In the genomic region with DNA sequence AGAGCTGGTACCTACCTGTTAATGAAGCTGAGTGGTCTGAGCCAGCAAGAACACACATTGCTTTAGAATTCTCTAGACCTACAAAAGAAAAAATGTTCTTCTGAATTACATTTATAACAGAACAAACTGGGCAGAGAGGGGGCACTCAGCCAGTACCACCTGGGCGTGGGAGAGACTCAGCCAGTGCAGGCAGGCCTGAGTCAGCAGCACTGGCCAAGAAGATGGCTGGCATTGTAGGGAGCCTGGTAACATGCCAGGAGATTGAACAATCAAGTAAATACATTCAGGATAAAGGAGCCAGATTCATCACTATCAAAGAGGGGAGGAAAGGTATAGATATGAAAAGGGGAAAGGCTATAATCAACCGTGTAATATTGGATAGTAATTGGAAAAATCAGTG, we compare ENCODE assay signal across 23 cellular contexts. TPM values are rescaled to one million over a fixed set of nuclear protein-coding genes. Genes with fewer than 3 reads are reported as not detected.
A peak's percentile ranks its signal among the peaks of the same experiment; 100 is the strongest.
DNase-seq lines count a peak whose midpoint lies in the region; ATAC-seq and TF ChIP-seq lines count a peak whose summit lies in the region.
"Had no signal": no experiment of that assay in that cellular context is flagged by ENCODE, and none has a peak within 500 bp of the region (broad histone marks: within the 10 kb centered on the region; RNA-seq: fewer than 3 reads in every experiment).

No MANE protein-coding gene starts in this region.

- H3K27me3 Mint-ChIP-seq in MCF 10A (ENCODE audit: insufficient read depth, unreplicated experiment) = no peaks in the 10 kb centered on the region
- H3K27me3 Mint-ChIP-seq: activated CD4-positive, alpha-beta memory T cell treated with anti-CD3 and anti-CD28 coated beads for 36 hours had no signal

- intact Hi-C loops in MCF 10A (cut with micrococcal nuclease) = loop anchor here (1.0 kb wide), 1 partner anchor 113 kb away; the partner anchor contains the start of gene SAAL1

- H3K27ac Mint-ChIP-seq in MCF 10A (ENCODE audit: low read depth, unreplicated experiment) = no peak overlapping the region
- H3K27ac Mint-ChIP-seq: activated CD4-positive, alpha-beta memory T cell treated with anti-CD3 and anti-CD28 coated beads for 36 hours; neural progenitor cell; WTC11 had no signal

- DNase-seq in G401 (ENCODE audit: low spot score) (peak; percentile 89), NCI-H2196 (lab: John Stamatoyannopoulos, UW; ENCODE audit: unreplicated experiment) (peak; percentile 28), MCF 10A (ENCODE audit: unreplicated experiment) (peak; percentile 82), midbrain (lab: John Stamatoyannopoulos, UW) (peak; percentile 13), GM10248 (ENCODE audit: extremely low spot score) (no peak), mesenteric fat pad (ENCODE audit: low spot score) (no peak), NCI-H524 treated with DMSO at 0.1 percent for 48 hours (lab: John Stamatoyannopoulos, UW) (no peak)
- DNase-seq: activated CD4-positive, alpha-beta memory T cell treated with anti-CD3 and anti-CD28 coated beads for 36 hours; activated naive CD4-positive, alpha-beta T cell treated with anti-CD3 and anti-CD28 coated beads, Interleukin-2, amount 50 U/mL, for 16 hours; activated T-cell treated with anti-CD3 and anti-CD28 coated beads, Interleukin-2, amount 50 U/mL, for 48 hours; DMS 273 treated with DMSO at 0.1 percent for 48 hours; GF-D8; KG1; mucosa of descending colon; NCI-H774; PC-9; retina; T-helper 2 cell had no signal

- H3K4me3 Mint-ChIP-seq in MCF 10A (ENCODE audit: unreplicated experiment) = no peak overlapping the region
- H3K4me3 Mint-ChIP-seq: activated CD4-positive, alpha-beta memory T cell treated with anti-CD3 and anti-CD28 coated beads for 36 hours; neural progenitor cell; WTC11 had no signal

- peaks cover 37% of the 10 kb centered on the region for H3K36me3 Mint-ChIP-seq in MCF 10A (ENCODE audit: insufficient read depth, unreplicated experiment)

- in situ Hi-C loops in G401 (cut with HindIII; ENCODE audit: low sequenced_read_pairs) = loop anchor here (25.0 kb wide), 1 partner anchor 256 kb away; the partner anchor contains the start of gene KCNC1

- POLR2A ChIA-PET in MCF 10A (lab: Yijun Ruan, JAX) (no interaction called here), GM10248 (lab: Yijun Ruan, JAX) (no interaction called here)

- no peaks in the 10 kb centered on the region for H3K9me3 Mint-ChIP-seq in MCF 10A (ENCODE audit: unreplicated experiment)
- H3K9me3 Mint-ChIP-seq: activated CD4-positive, alpha-beta memory T cell treated with anti-CD3 and anti-CD28 coated beads for 36 hours; neural progenitor cell; WTC11 had no signal

- no TSS peak for BruUV-seq in MCF 10A (replicated peaks; lab: Mats Ljungman, UMichigan)

- no peak for ATAC-seq in GM21717 (IDR thresholded peaks at IDR 0.05; ENCODE audit: unreplicated experiment)
- ATAC-seq: GM12878, mucosa of descending colon, WTC11 had no signal

- CTCF ChIA-PET in MCF 10A (lab: Yijun Ruan, JAX) (interaction anchor here (0.7 to 6.4 kb wide), 9 partner anchors 10 to 834 kb away, joined by 3 to 74 read pairs (median 5); partner anchors contain the start of gene SAAL1), GM10248 (lab: Yijun Ruan, JAX) (interaction anchor here (0.7 to 8.1 kb wide), 10 partner anchors 7 to 262 kb away, joined by 3 to 97 read pairs (median 6); partner anchors contain the start of gene SAAL1)

- peaks cover 13% of the 10 kb centered on the region for H3K4me1 Mint-ChIP-seq in MCF 10A (ENCODE audit: insufficient read depth, unreplicated experiment)
- H3K4me1 Mint-ChIP-seq: neural progenitor cell, WTC11 had no signal

- TF ChIP-seq CTCF in MCF 10A (IDR thresholded peaks at IDR 0.05; ENCODE audit: unreplicated experiment) = no peak
- TF ChIP-seq CTCF in GM10248 (IDR thresholded peaks at IDR 0.05; ENCODE audit: control extremely low read depth, extremely low read depth, low read depth, missing control alignments) = no peak

RNA-seq across cellular contexts. Expression of gene SERGEF, which starts 19.9 kb away (rescaled TPM):
- total RNA-seq in G401 (2014; rRNA removed; shearing (Covaris generic)) = 28.2 and 111 TPM in 2 replicates
- total RNA-seq in MCF 10A (2022) = 23.4 and 26.1 TPM in 2 replicates
- 23.6 TPM for total RNA-seq in mesenteric fat pad

RNA-seq across cellular contexts. Expression of gene TPH1, which starts 53.2 kb away (rescaled TPM):
- 0.25 TPM in 1 of 2 replicates, not detected in the other for total RNA-seq in G401 (2014; rRNA removed; shearing (Covaris generic))
- 0.19 and 0.20 TPM in 2 replicates for total RNA-seq in MCF 10A (2022)
- total RNA-seq in mesenteric fat pad = 0.55 TPM
- total RNA-seq: PC-9, SK-MEL-5 had no signal

Comparison
In these comparisons a context has a peak if more than half of its experiments do, and no peak if none do; other contexts are left out.
1. DNase-seq: peak in G401 (single experiment), NCI-H2196 (single experiment), MCF 10A (single experiment) and midbrain (single experiment); none in GM10248 (single experiment), mesenteric fat pad (single experiment) and NCI-H524 treated with DMSO at 0.1 percent for 48 hours (single experiment).